Comparison of ENCODE assay signal across 10 cellular contexts in the genomic region with DNA sequence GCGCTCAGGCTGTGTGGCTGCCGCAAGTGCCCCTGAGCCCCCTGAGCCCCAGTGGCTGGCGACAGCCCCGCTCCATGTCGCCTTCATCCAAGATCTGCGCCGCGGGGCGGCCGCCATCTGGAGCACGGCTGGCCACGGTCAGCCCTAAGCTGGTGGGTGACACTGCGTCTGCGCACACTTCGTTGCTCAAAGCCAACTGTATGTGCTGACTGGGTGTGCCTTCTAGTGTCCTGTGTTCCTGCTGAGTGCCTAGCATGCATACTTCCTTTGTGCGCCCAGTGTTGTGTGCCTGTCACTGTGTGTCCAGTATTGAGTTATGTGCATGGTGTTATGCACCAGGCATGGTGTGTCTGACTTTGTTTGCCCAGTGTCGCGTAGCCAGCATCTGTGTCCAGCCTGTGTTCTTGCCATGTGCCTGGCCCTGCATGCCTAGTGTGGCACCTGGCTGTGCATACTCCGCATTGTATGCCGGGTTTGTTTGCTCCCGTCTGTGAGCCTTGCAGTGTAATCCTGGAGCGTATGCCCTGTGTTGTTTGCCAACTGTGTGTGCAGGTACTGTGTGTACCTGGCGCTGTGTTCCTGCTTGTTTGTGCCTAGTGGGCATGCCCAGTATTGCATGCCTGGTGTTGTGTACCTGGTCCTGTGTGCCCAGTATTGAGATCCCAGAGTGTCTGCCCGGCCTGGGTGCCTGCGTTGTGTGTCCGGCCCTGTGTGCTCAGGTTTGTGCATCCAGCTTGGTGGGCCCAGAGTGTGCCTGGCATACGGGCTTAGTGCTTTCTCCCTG. TPM values are rescaled to one million over a fixed set of nuclear protein-coding genes. Genes with fewer than 3 reads are reported as not detected.
DNase-seq lines count a peak whose midpoint lies in the region; ATAC-seq, FAIRE-seq and TF ChIP-seq lines count a peak whose summit lies in the region.
"Had no signal": no experiment of that assay in that cellular context is flagged by ENCODE, and none has a peak within 500 bp of the region (broad histone marks: within the 10 kb centered on the region; RNA-seq: fewer than 3 reads in every experiment).

No MANE protein-coding gene starts in this region.

- no peak for TF ChIP-seq RAD21 in GM12878 (IDR thresholded peaks at IDR 0.05; ENCODE audit: insufficient read depth, low read depth, low read length)

- no peaks in the 10 kb centered on the region for H3F3A ChIP-seq in Loucy (ENCODE audit: low read depth)

- in situ Hi-C loops in GM12878 (cut with MboI), result no loop called here

- H3K4me1 ChIP-seq in Loucy (ENCODE audit: insufficient read depth, low read length, poor library complexity, severe bottlenecking) (no peaks in the 10 kb centered on the region), GM12878 (ENCODE audit: control insufficient read depth, insufficient read depth, low read length) (no peaks in the 10 kb centered on the region), muscle layer of duodenum (ENCODE audit: control insufficient read depth in 1 of 2, insufficient read depth in 2 of 2, low read length in 2 of 2) (peaks cover 4 to 9% of the 10 kb centered on the region in 2 donors)

- H3K27ac ChIP-seq in GM12878 (ENCODE audit: control insufficient read depth, insufficient read depth) (no peak overlapping the region), muscle layer of duodenum (ENCODE audit: low read length) (no peak overlapping the region)
- H3K27ac ChIP-seq: gastrocnemius medialis had no signal

- TF ChIP-seq CTCF in Loucy (conservative IDR thresholded peaks at IDR 0.05; ENCODE audit: low read length) (peak; percentile 41), GM12878 (IDR thresholded peaks at IDR 0.05 in 2 of 3, conservative IDR thresholded peaks at IDR 0.05 in 1 of 3; ENCODE audit: control insufficient read depth in 2 of 3, extremely low read depth in 1 of 3, insufficient read depth in 1 of 3, low read depth in 3 of 3, low read length in 3 of 3) (peak in 2 of 3 experiments; percentile 7 to 17; a peak in 2 of 6 replicates)

- DNase-seq in COR-L47 (lab: John Stamatoyannopoulos, UW) (peak; percentile 73), GM12878 (ENCODE audit: low read depth, low spot score) (no peak), SW480 (ENCODE audit: low spot score) (no peak), NCI-H146 treated with DMSO at 0.1 percent for 48 hours (lab: John Stamatoyannopoulos, UW; ENCODE audit: unreplicated experiment) (no peak)
- DNase-seq: gastrocnemius medialis had no signal

- H3K4me3 ChIP-seq in Loucy (ENCODE audit: low read length, poor library complexity, severe bottlenecking), result no peak overlapping the region
- H3K4me3 ChIP-seq in GM12878, result no peak overlapping the region
- H3K4me3 ChIP-seq in muscle layer of duodenum (ENCODE audit: low read depth in 1 of 2, low read length in 2 of 2), result peak overlapping the region; percentile 46 to 58

- intact Hi-C loops in GM12878 (cut with micrococcal nuclease; ENCODE audit: unreplicated experiment), result loop anchor here (5.0 to 10.0 kb wide), 3 partner anchors 129 to 478 kb away; no protein-coding TSS in a partner anchor

- no peaks in the 10 kb centered on the region for H3K9me3 ChIP-seq in Loucy (ENCODE audit: insufficient read depth, low read depth, low read length)
- H3K9me3 ChIP-seq in GM12878 (replicated peaks; ENCODE audit: control insufficient read depth, insufficient read depth, low read length), result no peaks in the 10 kb centered on the region
- no peaks in the 10 kb centered on the region for H3K9me3 ChIP-seq in muscle layer of duodenum (ENCODE audit: control insufficient read depth in 1 of 2, low read length in 2 of 2)
- H3K9me3 ChIP-seq: gastrocnemius medialis had no signal

- no peak for TF ChIP-seq EP300 in GM12878 (IDR thresholded peaks at IDR 0.05; ENCODE audit: borderline replicate concordance in 1 of 2, control insufficient read depth in 1 of 2, low read depth in 2 of 2, low read length in 2 of 2)

- H3K27me3 ChIP-seq in Loucy (ENCODE audit: insufficient read depth, low read length, poor library complexity, severe bottlenecking) (no peaks in the 10 kb centered on the region), GM12878 (replicated peaks in 1 of 2; ENCODE audit: control insufficient read depth in 2 of 2, insufficient read depth in 2 of 2, low read length in 1 of 2) (no peaks in the 10 kb centered on the region), muscle layer of duodenum (ENCODE audit: low read depth, low read length) (peaks cover 15% of the 10 kb centered on the region)

- RAD21 ChIA-PET in GM12878 (lab: Charles Lee; ENCODE audit: unreplicated experiment), result no interaction called here

- no peaks in the 10 kb centered on the region for H3K9me2 ChIP-seq in Loucy (replicated peaks; ENCODE audit: low read depth, low read length)

- H3K9ac ChIP-seq in Loucy (ENCODE audit: low read depth, low read length, poor library complexity, severe bottlenecking), result no peak overlapping the region
- H3K9ac ChIP-seq in GM12878 (ENCODE audit: control insufficient read depth, insufficient read depth, low read length), result no peak overlapping the region

- CTCF ChIA-PET in GM12878 (lab: Yijun Ruan, JAX), result interaction anchor here (1.0 to 1.7 kb wide), 2 partner anchors 9 to 404 kb away, joined by 3 read pairs; no protein-coding TSS in a partner anchor

- SMC1A ChIA-PET in GM12878 (lab: Charles Lee; ENCODE audit: uncharacterized antibody, unreplicated experiment), result no interaction called here

- no peak overlapping the region for H3K4me2 ChIP-seq in Loucy (ENCODE audit: low read depth, low read length, poor library complexity, severe bottlenecking)
- no peak overlapping the region for H3K4me2 ChIP-seq in GM12878 (ENCODE audit: control insufficient read depth, insufficient read depth)

- 38% methylated on average over 27 of the region's 27 CpGs for WGBS in GM12878 (ENCODE audit: insufficient coverage, insufficient replicate concordance, low lambda C conversion rate, missing lambda C conversion rate)

- H3K79me2 ChIP-seq in Loucy (ENCODE audit: insufficient read depth, low read length), result no peaks in the 10 kb centered on the region
- H3K79me2 ChIP-seq in GM12878 (ENCODE audit: control insufficient read depth, insufficient read depth, low read length), result no peaks in the 10 kb centered on the region

- H2AFZ ChIP-seq in Loucy (ENCODE audit: low read length) (no peak overlapping the region), GM12878 (ENCODE audit: control insufficient read depth, low read depth, low read length) (no peak overlapping the region)

- POLR2A ChIA-PET in GM12878 (lab: Charles Lee), result no interaction called here

- TF ChIP-seq POLR2A in GM12878 (IDR thresholded peaks at IDR 0.05; ENCODE audit: low read depth, low read length), result no peak

- ATAC-seq in GM12878, result peak; percentile 39; the same call in 1 of the 3 replicates
- ATAC-seq in HG02981 (IDR thresholded peaks at IDR 0.05; ENCODE audit: unreplicated experiment), result no peak
- ATAC-seq in HG03045 (IDR thresholded peaks at IDR 0.05; ENCODE audit: unreplicated experiment), result no peak

- FAIRE-seq in GM12878 (lab: Jason Lieb, UNC), result no peak
- FAIRE-seq: TTC549 had no signal

- H3K36me3 ChIP-seq in Loucy (ENCODE audit: insufficient read depth, low read length) (no peaks in the 10 kb centered on the region), GM12878 (ENCODE audit: control insufficient read depth in 2 of 2, insufficient read depth in 2 of 2, low read length in 1 of 2) (no peaks in the 10 kb centered on the region), muscle layer of duodenum (ENCODE audit: control insufficient read depth in 1 of 2, insufficient read depth in 2 of 2, low read length in 2 of 2) (no peaks in the 10 kb centered on the region)
- H3K36me3 ChIP-seq: gastrocnemius medialis had no signal

- H4K20me1 ChIP-seq in Loucy (ENCODE audit: insufficient read depth, low read length, poor library complexity, severe bottlenecking) (no peaks in the 10 kb centered on the region), GM12878 (ENCODE audit: control insufficient read depth, insufficient read depth) (no peaks in the 10 kb centered on the region)

- no TSS peak for BruUV-seq in GM12878 (replicated peaks; lab: Mats Ljungman, UMichigan)

RNA-seq across cellular contexts. Expression of a gene that starts 54.7 kb away (rescaled TPM):
- not detected in 2 replicates for total RNA-seq in GM12878 (2013; cell fraction: nucleolus; rRNA removed)
- total RNA-seq in GM12878 (2014; rRNA removed) (under 0.01 TPM in 1 of 2 replicates, not detected in the other), GM12878 (2014; rRNA removed; fragmentation: Illumina TruSeq; extraction: Trizol) (not detected in 2 replicates), GM12878 (2021) (not detected in 2 replicates)
- not detected for polyA plus RNA-seq in GM12878 (2011; ENCODE audit: low read depth)
- polyA plus RNA-seq in GM12878 (2011; rRNA removed) (0.09 and 0.12 TPM in 2 replicates), GM12878 (2014; fragmentation: Illumina TruSeq; extraction: Trizol) (0.06 TPM in 1 of 2 replicates, not detected in the other), GM12878 (2014; fragmentation: Nextera tagmentation; extraction: Ambion mirVana) (not detected), GM12878 (2014; rRNA removed) (not detected in 2 replicates), GM12878 (2016; fragmentation: Nextera tagmentation; extraction: Ambion mirVana) (under 1 TPM in 1 of 2 experiments, not detected in 1; 0.15 TPM)
- 0.19 and 0.27 TPM in 2 replicates for polyA plus RNA-seq in GM12878 (2011; cell fraction: cytosol; rRNA removed)
- polyA plus RNA-seq in GM12878 (2011; cell fraction: nucleus; rRNA removed), result 0.42 and 0.57 TPM in 2 replicates
- polyA plus RNA-seq in GM12878 (2012), result not detected in 2 replicates
- 0.52 and 1.2 TPM in 2 replicates for polyA minus RNA-seq in GM12878 (2011; rRNA and poly(A)+ RNA removed)
- not detected in 2 replicates for polyA minus RNA-seq in GM12878 (2011; cell fraction: cytosol; rRNA and poly(A)+ RNA removed)
- 0.96 and 0.97 TPM in 2 replicates for polyA minus RNA-seq in GM12878 (2011; cell fraction: nucleus; rRNA and poly(A)+ RNA removed)

Comparison
In these comparisons a context has a peak if more than half of its experiments do, and no peak if none do; other contexts are left out.
1. H3K4me3 ChIP-seq: peak in muscle layer of duodenum (2 of 2); none in Loucy (single experiment) and GM12878 (single experiment).